1 cellular context compared by ENCODE assay signal in genomic region chr4:147683717-147684700, GRCh38.
A peak's percentile ranks its signal among the peaks of the same experiment; 100 is the strongest.
TF ChIP-seq lines count a peak whose summit lies in the region.

Gene PRMT9 (minus strand): TSS chr4:147684163. CDS start chr4:147683987, 176 bp downstream.

TF ChIP-seq in IMR-90, 13 proteins besides CTCF, POLR2A, EP300 and RAD21 (continued from another document):
- TF ChIP-seq, protein P1, sequence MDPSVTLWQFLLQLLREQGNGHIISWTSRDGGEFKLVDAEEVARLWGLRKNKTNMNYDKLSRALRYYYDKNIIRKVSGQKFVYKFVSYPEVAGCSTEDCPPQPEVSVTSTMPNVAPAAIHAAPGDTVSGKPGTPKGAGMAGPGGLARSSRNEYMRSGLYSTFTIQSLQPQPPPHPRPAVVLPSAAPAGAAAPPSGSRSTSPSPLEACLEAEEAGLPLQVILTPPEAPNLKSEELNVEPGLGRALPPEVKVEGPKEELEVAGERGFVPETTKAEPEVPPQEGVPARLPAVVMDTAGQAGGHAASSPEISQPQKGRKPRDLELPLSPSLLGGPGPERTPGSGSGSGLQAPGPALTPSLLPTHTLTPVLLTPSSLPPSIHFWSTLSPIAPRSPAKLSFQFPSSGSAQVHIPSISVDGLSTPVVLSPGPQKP (IDR thresholded peaks at IDR 0.05; ENCODE audit: borderline replicate concordance, low read depth, low read length): no peak
- TF ChIP-seq MXI1 (IDR thresholded peaks at IDR 0.05; ENCODE audit: borderline replicate concordance, low read depth, low read length) (no peak), CHD1 (IDR thresholded peaks at IDR 0.05; ENCODE audit: low read depth, low read length) (peak; percentile 35; the same call in 1 of the 2 replicates), FOS (IDR thresholded peaks at IDR 0.05; ENCODE audit: low read depth, low read length) (peak; percentile 92), CEBPB (IDR thresholded peaks at IDR 0.05; ENCODE audit: low read depth, low read length) (peak; percentile 83), MAFK (IDR thresholded peaks at IDR 0.05; ENCODE audit: low read depth, low read length) (no peak), SMC3 (IDR thresholded peaks at IDR 0.05; ENCODE audit: low read depth, low read length) (no peak; the same call in 1 of the 2 replicates), MAZ (IDR thresholded peaks at IDR 0.05; ENCODE audit: borderline replicate concordance, low read depth, low read length) (peak; percentile 69; the same call in 1 of the 2 replicates), USF2 (IDR thresholded peaks at IDR 0.05; ENCODE audit: low read depth, low read length) (no peak), NFE2L2 (IDR thresholded peaks at IDR 0.05; ENCODE audit: low read depth, low read length) (peak; percentile 19; the same call in 1 of the 2 replicates), BHLHE40 (IDR thresholded peaks at IDR 0.05; ENCODE audit: low read depth, low read length) (peak; percentile 82), RFX5 (IDR thresholded peaks at IDR 0.05; ENCODE audit: low read depth, low read length) (no peak)
